ENCODE assay signal across 1 cellular context in genomic region chr6:85405175-85405852, GRCh38.
A peak's percentile ranks its signal among the peaks of the same experiment; 100 is the strongest.
TF ChIP-seq lines count a peak whose summit lies in the region.

No MANE protein-coding gene starts in this region.

TF ChIP-seq in HepG2, 621 proteins besides CTCF, POLR2A, EP300 and RAD21 (continued from another document):
- TF ChIP-seq ZNF691 (CRISPR knock-in tag; IDR thresholded peaks at IDR 0.05; ENCODE audit: borderline replicate concordance, low read depth) (0 out of 2 replicates have a peak, but pooled peaks have one; percentile 52), CCDC6 (CRISPR knock-in tag; IDR thresholded peaks at IDR 0.05) (no peak), SPEN (CRISPR knock-in tag; IDR thresholded peaks at IDR 0.05; ENCODE audit: low read depth) (no peak), CENPBD1 (CRISPR knock-in tag; IDR thresholded peaks at IDR 0.05; ENCODE audit: borderline replicate concordance, low read depth) (no peak), ZNF234 (CRISPR knock-in tag; conservative IDR thresholded peaks at IDR 0.05) (no peak), GTF2F1 (IDR thresholded peaks at IDR 0.05; ENCODE audit: low read length) (no peak), HIVEP1 (CRISPR knock-in tag; IDR thresholded peaks at IDR 0.05) (peak; percentile 77), ZNF558 (CRISPR knock-in tag; IDR thresholded peaks at IDR 0.05; ENCODE audit: borderline replicate concordance) (no peak), NR1H2 (CRISPR knock-in tag; IDR thresholded peaks at IDR 0.05; ENCODE audit: borderline replicate concordance, low read depth) (no peak), ZNF350 (CRISPR knock-in tag; IDR thresholded peaks at IDR 0.05; ENCODE audit: borderline replicate concordance, low read depth) (no peak), ZIK1 (CRISPR knock-in tag; IDR thresholded peaks at IDR 0.05; ENCODE audit: borderline replicate concordance, low read depth) (no peak), TFDP2 (CRISPR knock-in tag; IDR thresholded peaks at IDR 0.05) (no peak), ZFP36 (IDR thresholded peaks at IDR 0.05; ENCODE audit: borderline replicate concordance, low read depth, low read length, partially characterized antibody) (no peak), ZNF766 (CRISPR knock-in tag; IDR thresholded peaks at IDR 0.05; ENCODE audit: borderline replicate concordance) (no peak), ZNF788 (CRISPR knock-in tag; IDR thresholded peaks at IDR 0.05; ENCODE audit: borderline replicate concordance) (no peak; the same call in 1 of the 2 replicates), SIX1 (CRISPR knock-in tag; IDR thresholded peaks at IDR 0.05; ENCODE audit: borderline replicate concordance) (peak; percentile 77), POLR2AphosphoS5 (IDR thresholded peaks at IDR 0.05; ENCODE audit: low read depth, low read length) (peak; percentile 55), NBN (conservative IDR thresholded peaks at IDR 0.05) (no peak), ZSCAN5A (CRISPR knock-in tag; IDR thresholded peaks at IDR 0.05; ENCODE audit: borderline replicate concordance) (no peak), EEA1 (CRISPR knock-in tag; IDR thresholded peaks at IDR 0.05; ENCODE audit: borderline replicate concordance) (no peak), CSRNP1 (CRISPR knock-in tag; IDR thresholded peaks at IDR 0.05) (no peak), SRSF9 (IDR thresholded peaks at IDR 0.05; ENCODE audit: borderline replicate concordance, insufficient read depth, low read depth, low read length, poor library complexity, severe bottlenecking) (no peak), ZEB1 (IDR thresholded peaks at IDR 0.05; ENCODE audit: insufficient replicate concordance, low read depth) (peak; percentile 11), SETDB1 (CRISPR knock-in tag; IDR thresholded peaks at IDR 0.05; ENCODE audit: borderline replicate concordance) (no peak), ZNF841 (CRISPR knock-in tag; IDR thresholded peaks at IDR 0.05; ENCODE audit: borderline replicate concordance) (no peak), HNRNPL (IDR thresholded peaks at IDR 0.05; ENCODE audit: low read depth, low read length) (no peak), NRL (CRISPR knock-in tag; IDR thresholded peaks at IDR 0.05; ENCODE audit: borderline replicate concordance) (no peak), MEF2D (CRISPR knock-in tag; IDR thresholded peaks at IDR 0.05) (0 out of 2 replicates have a peak, but pooled peaks have one; percentile 26), ZHX1 (CRISPR knock-in tag; IDR thresholded peaks at IDR 0.05; ENCODE audit: low read depth) (no peak), BATF2 (CRISPR knock-in tag; IDR thresholded peaks at IDR 0.05) (no peak), RNF2 (conservative IDR thresholded peaks at IDR 0.05; ENCODE audit: low read depth) (no peak), CENPX (CRISPR knock-in tag; IDR thresholded peaks at IDR 0.05) (no peak), DZIP1 (CRISPR knock-in tag; IDR thresholded peaks at IDR 0.05) (no peak), RFX5 (IDR thresholded peaks at IDR 0.05; ENCODE audit: low read depth, low read length) (no peak), JDP2 (CRISPR knock-in tag; IDR thresholded peaks at IDR 0.05; ENCODE audit: borderline replicate concordance) (no peak), SALL1 (CRISPR knock-in tag; IDR thresholded peaks at IDR 0.05) (peak; percentile 95), POLR2G (IDR thresholded peaks at IDR 0.05; ENCODE audit: low read depth, low read length) (peak; percentile 80), ZMYM4 (CRISPR knock-in tag; IDR thresholded peaks at IDR 0.05) (peak; percentile 60; the same call in 1 of the 2 replicates), NPAS2 (CRISPR knock-in tag; IDR thresholded peaks at IDR 0.05; ENCODE audit: borderline replicate concordance) (no peak), SIX4 (CRISPR knock-in tag; IDR thresholded peaks at IDR 0.05) (peak; percentile 34; the same call in 1 of the 2 replicates), FOXK2 (IDR thresholded peaks at IDR 0.05) (no peak), IKZF1 (IDR thresholded peaks at IDR 0.05) (no peak), MLXIP (CRISPR knock-in tag; IDR thresholded peaks at IDR 0.05; ENCODE audit: borderline replicate concordance) (no peak), GTF3A (CRISPR knock-in tag; conservative IDR thresholded peaks at IDR 0.05) (no peak), ZNF446 (CRISPR knock-in tag; IDR thresholded peaks at IDR 0.05) (no peak), ZNF703 (CRISPR knock-in tag; IDR thresholded peaks at IDR 0.05; ENCODE audit: borderline replicate concordance) (no peak), HNRNPH1 (optimal IDR thresholded peaks at IDR 0.05; ENCODE audit: low read depth, low read length) (no peak), YEATS4 (CRISPR knock-in tag; IDR thresholded peaks at IDR 0.05; ENCODE audit: borderline replicate concordance) (0 out of 2 replicates have a peak, but pooled peaks have one; percentile 38), RARG (CRISPR knock-in tag; IDR thresholded peaks at IDR 0.05; ENCODE audit: low read depth) (no peak), ELF1 (CRISPR knock-in tag; IDR thresholded peaks at IDR 0.05) (no peak; the same call in 1 of the 2 replicates)
TF ChIP-seq in HepG2: peak in this region for 158.
